In the genomic region with DNA sequence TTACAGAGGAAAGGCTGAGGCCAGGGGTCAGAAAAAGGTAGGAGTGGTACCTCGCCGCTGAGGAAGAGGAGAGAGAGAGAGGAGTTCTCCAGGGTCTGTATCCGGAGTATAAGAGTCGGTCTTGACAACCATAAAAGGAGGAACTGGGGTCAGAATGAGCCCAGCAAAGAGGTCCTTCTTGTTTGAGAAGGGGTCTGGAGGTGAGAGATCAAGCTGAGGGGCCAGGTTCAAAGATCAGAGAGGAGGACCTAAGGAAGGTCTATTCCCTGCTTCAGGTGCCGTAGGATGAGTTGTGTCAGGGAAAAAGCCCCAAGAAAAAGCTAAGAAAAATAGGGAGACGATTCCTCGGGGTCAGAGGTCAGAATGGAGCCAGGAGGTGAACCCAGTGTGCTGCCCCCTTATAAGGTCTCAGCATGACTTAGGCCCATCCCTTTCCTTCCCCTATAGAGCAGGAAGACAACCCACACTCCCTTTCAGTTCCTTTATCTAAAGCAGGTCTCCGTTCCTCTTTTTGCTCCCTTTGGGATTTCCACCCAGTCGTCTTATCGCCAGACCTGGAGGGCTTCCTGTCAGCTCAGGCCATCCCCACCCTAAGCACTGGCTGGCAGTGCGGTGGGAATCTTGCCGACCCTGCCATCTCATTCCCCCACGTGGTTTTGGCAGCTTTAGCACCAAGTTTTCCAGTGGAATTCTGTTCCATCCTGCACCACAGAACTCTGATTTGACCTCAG, we compare ENCODE assay signal across 1 cellular context.
TF ChIP-seq lines count a peak whose summit lies in the region.

No MANE protein-coding gene starts in this region.

TF ChIP-seq in HCT116, 20 proteins besides CTCF, POLR2A, EP300 and RAD21 (continued from another document):
- TF ChIP-seq CEBPB (IDR thresholded peaks at IDR 0.05; ENCODE audit: low read depth) = no peak
- no peak for TF ChIP-seq ZFX (IDR thresholded peaks at IDR 0.05)
- no peak for TF ChIP-seq SRF (IDR thresholded peaks at IDR 0.05; ENCODE audit: low read depth)
- TF ChIP-seq MAX (IDR thresholded peaks at IDR 0.05) = no peak
- no peak for TF ChIP-seq TCF7L2 (IDR thresholded peaks at IDR 0.05; ENCODE audit: borderline replicate concordance, extremely low read depth, insufficient read depth, insufficient read length)
- no peak for TF ChIP-seq YY1 (IDR thresholded peaks at IDR 0.05; ENCODE audit: extremely low read depth, insufficient replicate concordance, low read depth, low read length)
